17 cellular contexts compared by ENCODE assay signal in genomic region chr17:44170135-44170498, GRCh38. TPM values are rescaled to one million over a fixed set of nuclear protein-coding genes. Genes with fewer than 3 reads are reported as not detected.
DNase-seq lines count a peak whose midpoint lies in the region; ATAC-seq and TF ChIP-seq lines count a peak whose summit lies in the region.
"Had no signal": no experiment of that assay in that cellular context is flagged by ENCODE, and none has a peak within 500 bp of the region (broad histone marks: within the 10 kb centered on the region; RNA-seq: fewer than 3 reads in every experiment).

No MANE protein-coding gene starts in this region.

- no peaks in the 10 kb centered on the region for H3K27me3 Mint-ChIP-seq in activated T-helper 2 cell treated with anti-CD3 and anti-CD28 coated beads, Interferon-gamma antibody, Interleukin-2, Interleukin-4, amounts not matched to agents 10 μg/mL and 5 μg/mL and 100 μg/mL, durations not matched to agents 14 hours and 24 hours and 36 hours (ENCODE audit: low read depth)
- H3K27me3 Mint-ChIP-seq: activated CD4-positive, alpha-beta T cell treated with anti-CD3 and anti-CD28 coated beads, Interleukin-2, amount 10 ng/mL, durations not matched to agents 24 days and 14 days had no signal

- no peaks in the 10 kb centered on the region for H4K20me1 ChIP-seq in hepatocyte (ENCODE audit: insufficient read depth, poor library complexity, severe bottlenecking)

- H3K79me2 ChIP-seq in hepatocyte: no peaks in the 10 kb centered on the region

- H3K36me3 ChIP-seq in HUES48 (ENCODE audit: control insufficient read depth, insufficient read depth, low read length): no peaks in the 10 kb centered on the region
- no peaks in the 10 kb centered on the region for H3K36me3 ChIP-seq in hepatocyte (replicated peaks; ENCODE audit: insufficient read depth, low read depth)
- H3K36me3 ChIP-seq in gastrocnemius medialis: peaks cover 0 to 5% of the 10 kb centered on the region in 2 donors
- H3K36me3 ChIP-seq in H7 (replicated peaks; ENCODE audit: control insufficient read depth, insufficient read depth, low read length): no peaks in the 10 kb centered on the region

- peak overlapping the region; percentile 73 for H3K27ac ChIP-seq in HUES48 (ENCODE audit: low read depth, low read length)
- H3K27ac ChIP-seq in hepatocyte: peak overlapping the region; percentile 42
- H3K27ac ChIP-seq in gastrocnemius medialis: peak overlapping the region; percentile 96 to 100 (median 99)
- H3K27ac ChIP-seq: neutrophil had no signal

- no peak overlapping the region for H3K9ac ChIP-seq in HUES48 (ENCODE audit: low read depth, low read length)

- no peaks in the 10 kb centered on the region for H3K9me3 Mint-ChIP-seq in activated T-helper 2 cell treated with anti-CD3 and anti-CD28 coated beads, Interferon-gamma antibody, Interleukin-2, Interleukin-4, amounts not matched to agents 10 μg/mL and 5 μg/mL and 100 μg/mL, durations not matched to agents 14 hours and 24 hours and 36 hours
- H3K9me3 Mint-ChIP-seq: activated CD4-positive, alpha-beta T cell treated with anti-CD3 and anti-CD28 coated beads, Interleukin-2, amount 10 ng/mL, durations not matched to agents 24 days and 14 days had no signal

- 69% methylated on average over 5 of the region's 5 CpGs for WGBS in hepatocyte (ENCODE audit: low lambda C conversion rate, missing lambda C conversion rate)

- ATAC-seq in gastrocnemius medialis (peak; percentile 56 to 58), GM19467 (IDR thresholded peaks at IDR 0.05; ENCODE audit: unreplicated experiment) (no peak)

- H3K27me3 ChIP-seq in HUES48 (ENCODE audit: control insufficient read depth, insufficient read depth, low read length) (no peaks in the 10 kb centered on the region), hepatocyte (no peaks in the 10 kb centered on the region), gastrocnemius medialis (no peaks in the 10 kb centered on the region), H7 (ENCODE audit: control insufficient read depth, insufficient read depth, low read length) (no peaks in the 10 kb centered on the region)

- no peak overlapping the region for H3K4me3 Mint-ChIP-seq in activated T-helper 2 cell treated with anti-CD3 and anti-CD28 coated beads, Interferon-gamma antibody, Interleukin-2, Interleukin-4, amounts not matched to agents 10 μg/mL and 5 μg/mL and 100 μg/mL, durations not matched to agents 14 hours and 24 hours and 36 hours (ENCODE audit: low read depth)
- H3K4me3 Mint-ChIP-seq: activated CD4-positive, alpha-beta T cell treated with anti-CD3 and anti-CD28 coated beads, Interleukin-2, amount 10 ng/mL, durations not matched to agents 24 days and 14 days had no signal

- DNase-seq in hepatocyte (ENCODE audit: low spot score) (no peak), gastrocnemius medialis (no peak), H7 (no peak)
- no peak for DNase-seq in activated T-cell treated with anti-CD3 and anti-CD28 coated beads, Interleukin-2, amount 50 U/mL, for 48 hours
- DNase-seq in activated T-helper 2 cell treated with anti-CD3 and anti-CD28 coated beads, Interferon-gamma antibody, Interleukin-2, Interleukin-4, amounts not matched to agents 10 μg/mL and 5 μg/mL and 100 μg/mL, durations not matched to agents 14 hours and 24 hours and 36 hours (ENCODE audit: low spot score): no peak
- DNase-seq: activated CD4-positive, alpha-beta T cell treated with anti-CD3 and anti-CD28 coated beads, Interleukin-2, amount 10 ng/mL, durations not matched to agents 24 days and 14 days; DMS79 treated with DMSO at 0.1 percent for 48 hours; HCEC 1CT; Karpas-422; stimulated activated CD4-positive, alpha-beta T cell treated with anti-CD3 and anti-CD28 coated beads, Interleukin-15, amount 100 ng/mL, for 24 hours had no signal

- H3K9me3 ChIP-seq in HUES48 (ENCODE audit: control insufficient read depth, insufficient read depth, low read length): no peaks in the 10 kb centered on the region
- no peaks in the 10 kb centered on the region for H3K9me3 ChIP-seq in hepatocyte (ENCODE audit: low read depth)
- H3K9me3 ChIP-seq in gastrocnemius medialis: no peaks in the 10 kb centered on the region
- H3K9me3 ChIP-seq: neutrophil had no signal

- no peak overlapping the region for H3K4me3 ChIP-seq in HUES48 (ENCODE audit: low read depth, low read length)
- H3K4me3 ChIP-seq in WI38 (ENCODE audit: low read depth, low read length): peak overlapping the region; percentile 8; the same call in 1 of the 2 replicates
- H3K4me3 ChIP-seq in hepatocyte: no peak overlapping the region
- H3K4me3 ChIP-seq in gastrocnemius medialis: peak overlapping the region; percentile 60 to 82 (median 66)
- H3K4me3 ChIP-seq in H7 (ENCODE audit: insufficient read depth, low read depth, low read length): no peak overlapping the region

- H3K36me3 Mint-ChIP-seq in activated T-helper 2 cell treated with anti-CD3 and anti-CD28 coated beads, Interferon-gamma antibody, Interleukin-2, Interleukin-4, amounts not matched to agents 10 μg/mL and 5 μg/mL and 100 μg/mL, durations not matched to agents 14 hours and 24 hours and 36 hours (ENCODE audit: low read depth): peaks cover 7% of the 10 kb centered on the region

- H3K4me1 ChIP-seq in HUES48 (ENCODE audit: control insufficient read depth, insufficient read depth, low read length) (peaks cover 16% of the 10 kb centered on the region; the same call in 1 of the 2 replicates), hepatocyte (ENCODE audit: insufficient read depth) (peaks cover 14% of the 10 kb centered on the region), gastrocnemius medialis (peaks cover 28 to 36% of the 10 kb centered on the region in 2 donors)

- peaks cover 9% of the 10 kb centered on the region for H3K4me1 Mint-ChIP-seq in activated T-helper 2 cell treated with anti-CD3 and anti-CD28 coated beads, Interferon-gamma antibody, Interleukin-2, Interleukin-4, amounts not matched to agents 10 μg/mL and 5 μg/mL and 100 μg/mL, durations not matched to agents 14 hours and 24 hours and 36 hours (ENCODE audit: low read depth)

- TF ChIP-seq POLR2A in gastrocnemius medialis (IDR thresholded peaks at IDR 0.05): no peak

- no peaks in the 10 kb centered on the region for H3K9me2 ChIP-seq in hepatocyte (replicated peaks; ENCODE audit: insufficient read depth)

- no peak overlapping the region for H3K27ac Mint-ChIP-seq in activated T-helper 2 cell treated with anti-CD3 and anti-CD28 coated beads, Interferon-gamma antibody, Interleukin-2, Interleukin-4, amounts not matched to agents 10 μg/mL and 5 μg/mL and 100 μg/mL, durations not matched to agents 14 hours and 24 hours and 36 hours
- H3K27ac Mint-ChIP-seq: activated CD4-positive, alpha-beta T cell treated with anti-CD3 and anti-CD28 coated beads, Interleukin-2, amount 10 ng/mL, durations not matched to agents 24 days and 14 days had no signal

- peak overlapping the region; percentile 59 for H3K4me2 ChIP-seq in hepatocyte

- no peak for TF ChIP-seq CTCF in WI38 (IDR thresholded peaks at IDR 0.05; ENCODE audit: low read depth, low read length)
- TF ChIP-seq CTCF in hepatocyte (IDR thresholded peaks at IDR 0.05; ENCODE audit: poor library complexity): no peak
- TF ChIP-seq CTCF in gastrocnemius medialis (IDR thresholded peaks at IDR 0.05 in 4 of 5, conservative IDR thresholded peaks at IDR 0.05 in 1 of 5): no peak

- intact Hi-C loops in gastrocnemius medialis (cut with DNase I; ENCODE audit: low total_unique reads): loop anchor here (5.0 kb wide), 1 partner anchor 42 kb away; no protein-coding TSS in a partner anchor
- intact Hi-C loops in activated T-helper 2 cell treated with anti-CD3 and anti-CD28 coated beads, Interferon-gamma antibody, Interleukin-2, Interleukin-4, amounts not matched to agents 10 μg/mL and 5 μg/mL and 100 μg/mL, durations not matched to agents 14 hours and 24 hours and 36 hours (cut with micrococcal nuclease): no loop called here

- in situ Hi-C loops in gastrocnemius medialis (cut with MboI; ENCODE audit: low sequenced_read_pairs in 4 of 4): loop anchor here in 1 of 4 donors (25.0 kb wide), 1 partner anchor 258 kb away; the partner anchor contains the start of gene MPP2

- H2AFZ ChIP-seq in hepatocyte: no peak overlapping the region

RNA-seq across cellular contexts. Expression of gene ASB16, which starts 0.4 kb away (rescaled TPM):
- 0.23 TPM in 1 of 2 replicates, not detected in the other for total RNA-seq in hepatocyte
- 0.71 and 2.0 TPM in 2 replicates for polyA plus RNA-seq in hepatocyte
- 100 to 1,000 TPM in 1 of 4 donors, 10 to 100 TPM in 3; 13.2 to 134 (median 34.2) TPM for total RNA-seq in gastrocnemius medialis
- total RNA-seq in activated T-helper 2 cell treated with anti-CD3 and anti-CD28 coated beads, Interferon-gamma antibody, Interleukin-2, Interleukin-4, amounts not matched to agents 10 μg/mL and 5 μg/mL and 100 μg/mL, durations not matched to agents 14 hours and 24 hours and 36 hours: 0.21 and 0.59 TPM in 2 replicates
- 0.17 TPM in 1 of 2 replicates, not detected in the other for total RNA-seq in H7 (2014; rRNA removed; shearing (Covaris generic))
- total RNA-seq: RPMI7951, subcutaneous adipose tissue had no signal
- polyA plus RNA-seq: BJ had no signal

RNA-seq across cellular contexts. Expression of gene TMUB2, which starts 16.7 kb away (rescaled TPM):
- total RNA-seq in hepatocyte (27.7 and 31.3 TPM in 2 replicates), gastrocnemius medialis (10 to 100 TPM; 25.6 to 34.7 (median 27.4) TPM)
- polyA plus RNA-seq in hepatocyte: 46.8 and 54.6 TPM in 2 replicates
- 20.4 and 20.9 TPM in 2 replicates for total RNA-seq in activated T-helper 2 cell treated with anti-CD3 and anti-CD28 coated beads, Interferon-gamma antibody, Interleukin-2, Interleukin-4, amounts not matched to agents 10 μg/mL and 5 μg/mL and 100 μg/mL, durations not matched to agents 14 hours and 24 hours and 36 hours
- 19.1 and 25.7 TPM in 2 replicates for total RNA-seq in H7 (2014; rRNA removed; shearing (Covaris generic))

RNA-seq across cellular contexts. Expression of gene HROB, which starts 28.4 kb away (rescaled TPM):
- total RNA-seq in hepatocyte (1.8 and 2.0 TPM in 2 replicates), gastrocnemius medialis (1 to 10 TPM in 3 of 4 donors, under 1 TPM in 1; 0.97 to 7.4 (median 1.9) TPM)
- polyA plus RNA-seq in hepatocyte: 5.7 and 5.9 TPM in 2 replicates
- 20.7 and 24.1 TPM in 2 replicates for total RNA-seq in activated T-helper 2 cell treated with anti-CD3 and anti-CD28 coated beads, Interferon-gamma antibody, Interleukin-2, Interleukin-4, amounts not matched to agents 10 μg/mL and 5 μg/mL and 100 μg/mL, durations not matched to agents 14 hours and 24 hours and 36 hours
- 12.9 and 15.7 TPM in 2 replicates for total RNA-seq in H7 (2014; rRNA removed; shearing (Covaris generic))

RNA-seq across cellular contexts. Expression of gene ATXN7L3, which starts 29.6 kb away (rescaled TPM):
- 64.0 and 64.3 TPM in 2 replicates for total RNA-seq in hepatocyte
- 28.7 and 29.2 TPM in 2 replicates for polyA plus RNA-seq in hepatocyte
- 10 to 100 TPM; 39.3 to 46.0 (median 40.6) TPM for total RNA-seq in gastrocnemius medialis
- 107 and 113 TPM in 2 replicates for total RNA-seq in activated T-helper 2 cell treated with anti-CD3 and anti-CD28 coated beads, Interferon-gamma antibody, Interleukin-2, Interleukin-4, amounts not matched to agents 10 μg/mL and 5 μg/mL and 100 μg/mL, durations not matched to agents 14 hours and 24 hours and 36 hours
- total RNA-seq in H7 (2014; rRNA removed; shearing (Covaris generic)): 80.6 and 83.4 TPM in 2 replicates

RNA-seq across cellular contexts. Expression of gene HDAC5, which starts 46.7 kb away (rescaled TPM):
- total RNA-seq in hepatocyte (28.5 and 33.9 TPM in 2 replicates), gastrocnemius medialis (100 to 1,000 TPM in 2 of 4 donors, 10 to 100 TPM in 2; 36.5 to 301 (median 88.0) TPM)
- polyA plus RNA-seq in hepatocyte: 32.3 and 42.7 TPM in 2 replicates
- total RNA-seq in activated T-helper 2 cell treated with anti-CD3 and anti-CD28 coated beads, Interferon-gamma antibody, Interleukin-2, Interleukin-4, amounts not matched to agents 10 μg/mL and 5 μg/mL and 100 μg/mL, durations not matched to agents 14 hours and 24 hours and 36 hours: 18.7 and 19.9 TPM in 2 replicates
- total RNA-seq in H7 (2014; rRNA removed; shearing (Covaris generic)): 72.5 and 89.0 TPM in 2 replicates

Comparison
In these comparisons a context has a peak if more than half of its experiments do, and no peak if none do; other contexts are left out.
1. H3K27ac ChIP-seq: peak in every context shown above with its lines; median percentile 99 in gastrocnemius medialis; 73 in HUES48; 42 in hepatocyte.
2. H3K4me3 ChIP-seq: peak in WI38 (single experiment) and gastrocnemius medialis (4 of 4); none in HUES48 (single experiment), hepatocyte (single experiment) and H7 (single experiment).